Comparison of ENCODE assay signal across 8 cellular contexts in genomic region chrX:71095971-71096701, GRCh38. TPM values are rescaled to one million over a fixed set of nuclear protein-coding genes. Genes with fewer than 3 reads are reported as not detected.
DNase-seq lines count a peak whose midpoint lies in the region; ATAC-seq and TF ChIP-seq lines count a peak whose summit lies in the region.

No MANE protein-coding gene starts in this region.

- DNase-seq in AG04450 (ENCODE audit: low read depth, low spot score) (no peak), KBM-7 (peak; percentile 80), activated B cell treated with CpG ODN at 0.5 μM for 24 hours (peak; percentile 20), fibroblast of villous mesenchyme (ENCODE audit: low read depth) (peak; percentile 48), osteoblast (ENCODE audit: insufficient read length, low spot score, missing footprints) (peak; percentile 88), NCI-H187 treated with DMSO at 0.1 percent for 48 hours (lab: John Stamatoyannopoulos, UW) (no peak)

- H3K36me3 Mint-ChIP-seq in activated B cell treated with CpG ODN at 0.5 μM for 24 hours (ENCODE audit: low read depth), result peaks cover 2% of the 10 kb centered on the region

- intact Hi-C loops in activated B cell treated with CpG ODN at 0.5 μM for 24 hours (cut with micrococcal nuclease), result loop anchor here (1.0 to 10.0 kb wide), 6 partner anchors 22 to 961 kb away; partner anchors contain the start of genes IGBP1, MED12, SNX12 and TAF1

- no peaks in the 10 kb centered on the region for H3K36me3 ChIP-seq in osteoblast (ENCODE audit: insufficient read depth, low read length)

- peak; percentile 25 for ATAC-seq in GM18498 (IDR thresholded peaks at IDR 0.05; ENCODE audit: unreplicated experiment)
- ATAC-seq in activated B cell treated with CpG ODN at 0.5 μM for 24 hours (ENCODE audit: low read depth), result peak; percentile 55
- no peak for ATAC-seq in GM19397 (IDR thresholded peaks at IDR 0.05; ENCODE audit: unreplicated experiment)

- POLR2A ChIA-PET in AG04450 (lab: Yijun Ruan, JAX), result interaction anchor here (0.7 kb wide), 1 partner anchor 877 kb away, joined by 4 read pairs; no protein-coding TSS in a partner anchor
- POLR2A ChIA-PET in activated B cell treated with CpG ODN at 0.5 μM for 24 hours (lab: Charles Lee), result interaction anchor here (0.7 to 4.0 kb wide), 4 partner anchors 15 to 270 kb away, joined by 3 to 36 read pairs (median 8); partner anchors contain the start of genes IL2RG, MED12, NONO and TAF1

- H3K4me3 ChIP-seq in AG04450 (ENCODE audit: low read depth, low read length) (peak overlapping the region; percentile 71), fibroblast of villous mesenchyme (ENCODE audit: low read depth, low read length) (peak overlapping the region; percentile 69), osteoblast (ENCODE audit: insufficient read depth, low read length) (peak overlapping the region; percentile 74)

- no peaks in the 10 kb centered on the region for H3K27me3 Mint-ChIP-seq in activated B cell treated with CpG ODN at 0.5 μM for 24 hours

- H3K4me1 Mint-ChIP-seq in activated B cell treated with CpG ODN at 0.5 μM for 24 hours, result peaks cover 26% of the 10 kb centered on the region

- H3K27ac ChIP-seq in AG04450 (ENCODE audit: low read depth, low read length), result no peak overlapping the region
- no peak overlapping the region for H3K27ac ChIP-seq in osteoblast (ENCODE audit: low read depth, low read length)

- no peaks in the 10 kb centered on the region for H3K9me3 ChIP-seq in AG04450 (ENCODE audit: control insufficient read depth, insufficient read depth, low read length)
- H3K9me3 ChIP-seq in osteoblast (ENCODE audit: low read depth, low read length), result no peaks in the 10 kb centered on the region

- H3K4me2 ChIP-seq in osteoblast (ENCODE audit: insufficient read depth, low read length), result peak overlapping the region; percentile 94

- peaks cover 4% of the 10 kb centered on the region for H3K4me1 ChIP-seq in osteoblast (ENCODE audit: insufficient read depth, low read length)

- CTCF ChIA-PET in AG04450 (lab: Charles Lee) (interaction anchor here (0.7 kb wide), 1 partner anchor 34 kb away, joined by 3 read pairs; no protein-coding TSS in a partner anchor), activated B cell treated with CpG ODN at 0.5 μM for 24 hours (lab: Charles Lee) (no interaction called here)

- no peaks in the 10 kb centered on the region for H3K9me3 Mint-ChIP-seq in activated B cell treated with CpG ODN at 0.5 μM for 24 hours

- peak overlapping the region; percentile 88 for H2AFZ ChIP-seq in osteoblast (ENCODE audit: low read length)

- H3K79me2 ChIP-seq in osteoblast (ENCODE audit: insufficient read depth, low read length), result no peaks in the 10 kb centered on the region

- H3K4me3 Mint-ChIP-seq in activated B cell treated with CpG ODN at 0.5 μM for 24 hours, result peak overlapping the region; percentile 95

- in situ Hi-C loops in KBM-7 (cut with MboI; ENCODE audit: low pct_unique_long_range_greater_than_20kb, low sequenced_read_pairs), result no loop called here

- H4K20me1 ChIP-seq in osteoblast (ENCODE audit: insufficient read depth, low read length), result no peaks in the 10 kb centered on the region

- no peak for TF ChIP-seq CTCF in AG04450 (IDR thresholded peaks at IDR 0.05; ENCODE audit: low read depth, low read length)
- TF ChIP-seq CTCF in activated B cell treated with CpG ODN at 0.5 μM for 24 hours (IDR thresholded peaks at IDR 0.05), result no peak
- TF ChIP-seq CTCF in fibroblast of villous mesenchyme (IDR thresholded peaks at IDR 0.05; ENCODE audit: insufficient read depth, low read depth, low read length), result no peak
- TF ChIP-seq CTCF in osteoblast (IDR thresholded peaks at IDR 0.05; ENCODE audit: extremely low read depth, low read depth, low read length), result no peak

- H3K27me3 ChIP-seq in AG04450 (ENCODE audit: control insufficient read depth, insufficient read depth, low read length) (peaks cover 2% of the 10 kb centered on the region), osteoblast (ENCODE audit: insufficient read depth, low read length) (peaks cover 12% of the 10 kb centered on the region)

- H3K27ac Mint-ChIP-seq in activated B cell treated with CpG ODN at 0.5 μM for 24 hours, result peak overlapping the region; percentile 93

RNA-seq across cellular contexts. Expression of gene FOXO4, which starts 0.5 kb away (rescaled TPM):
- 1.3 and 1.6 TPM in 2 replicates for polyA plus RNA-seq in AG04450 (2011; rRNA removed)
- polyA minus RNA-seq in AG04450 (2011; rRNA and poly(A)+ RNA removed), result 1.6 and 2.9 TPM in 2 replicates
- 10.1 and 16.1 TPM in 2 replicates for total RNA-seq in activated B cell treated with CpG ODN at 0.5 μM for 24 hours
- total RNA-seq in fibroblast of villous mesenchyme, result 4.3 and 4.5 TPM in 2 replicates
- total RNA-seq in osteoblast, result 6.8 and 7.6 TPM in 2 replicates

RNA-seq across cellular contexts. Expression of gene CXorf65, which starts 10.4 kb away (rescaled TPM):
- not detected in 2 replicates for polyA plus RNA-seq in AG04450 (2011; rRNA removed)
- not detected in 2 replicates for polyA minus RNA-seq in AG04450 (2011; rRNA and poly(A)+ RNA removed)
- total RNA-seq in activated B cell treated with CpG ODN at 0.5 μM for 24 hours (10.0 and 14.5 TPM in 2 replicates), fibroblast of villous mesenchyme (not detected in 2 replicates), osteoblast (not detected in 2 replicates)

RNA-seq across cellular contexts. Expression of gene IL2RG, which starts 15.2 kb away (rescaled TPM):
- polyA plus RNA-seq in AG04450 (2011; rRNA removed), result not detected in 2 replicates
- not detected in 2 replicates for polyA minus RNA-seq in AG04450 (2011; rRNA and poly(A)+ RNA removed)
- total RNA-seq in activated B cell treated with CpG ODN at 0.5 μM for 24 hours (261 and 264 TPM in 2 replicates), fibroblast of villous mesenchyme (not detected in 2 replicates), osteoblast (not detected in 2 replicates)

RNA-seq across cellular contexts. Expression of gene MED12, which starts 22.3 kb away (rescaled TPM):
- 12.7 and 19.7 TPM in 2 replicates for polyA plus RNA-seq in AG04450 (2011; rRNA removed)
- polyA minus RNA-seq in AG04450 (2011; rRNA and poly(A)+ RNA removed), result 66.5 and 84.8 TPM in 2 replicates
- total RNA-seq in activated B cell treated with CpG ODN at 0.5 μM for 24 hours (81.7 and 102 TPM in 2 replicates), fibroblast of villous mesenchyme (31.5 and 34.5 TPM in 2 replicates), osteoblast (20.9 and 24.2 TPM in 2 replicates)

RNA-seq across cellular contexts. Expression of gene SNX12, which starts 28.0 kb away (rescaled TPM):
- 76.0 and 77.0 TPM in 2 replicates for polyA plus RNA-seq in AG04450 (2011; rRNA removed)
- 70.8 and 79.8 TPM in 2 replicates for polyA minus RNA-seq in AG04450 (2011; rRNA and poly(A)+ RNA removed)
- total RNA-seq in activated B cell treated with CpG ODN at 0.5 μM for 24 hours, result 43.2 and 44.8 TPM in 2 replicates
- 61.5 and 73.4 TPM in 2 replicates for total RNA-seq in fibroblast of villous mesenchyme
- 64.5 and 67.7 TPM in 2 replicates for total RNA-seq in osteoblast

Comparison
In these comparisons a context has a peak if more than half of its experiments do, and no peak if none do; other contexts are left out.
1. DNase-seq: peak in KBM-7 (single experiment), activated B cell treated with CpG ODN at 0.5 μM for 24 hours (single experiment), fibroblast of villous mesenchyme (single experiment) and osteoblast (single experiment); none in AG04450 (single experiment) and NCI-H187 treated with DMSO at 0.1 percent for 48 hours (single experiment).
2. RNA of gene CXorf65, which starts 10.4 kb away (total RNA-seq): 10.0 to 14.5 TPM in activated B cell treated with CpG ODN at 0.5 μM for 24 hours; not detected in fibroblast of villous mesenchyme and not detected in osteoblast; every median in the first group is over 10 times any median in the second.
3. RNA of gene IL2RG, which starts 15.2 kb away (total RNA-seq): 261 to 264 TPM in activated B cell treated with CpG ODN at 0.5 μM for 24 hours; not detected in fibroblast of villous mesenchyme and not detected in osteoblast; every median in the first group is over 100 times any median in the second.
4. Peak in every context shown above with its lines, with median percentiles within 50 percentile points of each other: H3K4me3 ChIP-seq.